Comparison of ENCODE assay signal across 16 cellular contexts in genomic region chr4:168717852-168718251, GRCh38.
A peak's percentile ranks its signal among the peaks of the same experiment; 100 is the strongest.
DNase-seq lines count a peak whose midpoint lies in the region; TF ChIP-seq lines count a peak whose summit lies in the region.
"Had no signal": no experiment of that assay in that cellular context is flagged by ENCODE, and none has a peak within 500 bp of the region (broad histone marks: within the 10 kb centered on the region; RNA-seq: fewer than 3 reads in every experiment).

No MANE protein-coding gene starts in this region.

- intact Hi-C loops in esophagus muscularis mucosa (cut with DNase I) = loop anchor here (5.0 kb wide), 1 partner anchor 94 kb away; no protein-coding TSS in a partner anchor
- intact Hi-C loops in testis (cut with DNase I; ENCODE audit: low total_unique reads) = loop anchor here (10.0 kb wide), 2 partner anchors 97 to 197 kb away; no protein-coding TSS in a partner anchor

- H3K4me1 ChIP-seq in esophagus muscularis mucosa (peaks cover 27 to 58% (median 44%) of the 10 kb centered on the region in 4 donors), stomach smooth muscle (ENCODE audit: control insufficient read depth, insufficient read depth, low read length) (no peaks in the 10 kb centered on the region), testis (peaks cover 6% of the 10 kb centered on the region)

- H3K9me3 ChIP-seq in esophagus muscularis mucosa = no peaks in the 10 kb centered on the region
- H3K9me3 ChIP-seq in stomach smooth muscle (ENCODE audit: control insufficient read depth in 2 of 2, low read length in 2 of 2) = no peaks in the 10 kb centered on the region
- no peaks in the 10 kb centered on the region for H3K9me3 ChIP-seq in testis
- H3K9me3 ChIP-seq: neutrophil had no signal

- 32% methylated on average over 3 of the region's 3 CpGs for WGBS in esophagus muscularis mucosa
- WGBS in testis, 2 donors = 29 to 38% methylated on average over 3 of the region's 3 CpGs

- H3K27ac ChIP-seq in esophagus muscularis mucosa (replicated peaks in 1 of 4) (peak overlapping the region; percentile 80 to 88 (median 88)), stomach smooth muscle (ENCODE audit: low read length) (peak overlapping the region; percentile 46), testis (peak overlapping the region in 1 of 2 donors; percentile 46)
- H3K27ac ChIP-seq: dorsolateral prefrontal cortex, neutrophil, PC-9 had no signal

- DNase-seq in LHCN-M2 (ENCODE audit: low read depth) (peak; percentile 78), esophagus muscularis mucosa (ENCODE audit: extremely low spot score) (no peak), left kidney (ENCODE audit: low read depth, low spot score) (peak; percentile 34), testis (no peak), midbrain (lab: John Stamatoyannopoulos, UW) (no peak), NCI-H1417 treated with DMSO at 0.1 percent for 48 hours (lab: John Stamatoyannopoulos, UW) (no peak)
- DNase-seq in activated effector memory CD4-positive, alpha-beta T cell treated with anti-CD3 and anti-CD28 coated beads, Interleukin-2, amount 50 U/mL, for 16 hours = no peak
- DNase-seq: activated CD4-positive, alpha-beta T cell treated with anti-CD3 and anti-CD28 coated beads for 1 hour; activated T-cell treated with anti-CD3 and anti-CD28 coated beads for 4 hours; DMS153; dorsolateral prefrontal cortex; NCI-H1105; NCI-H524 treated with DMSO at 0.1 percent for 48 hours; PC-9 had no signal

- no peaks in the 10 kb centered on the region for H3K36me3 ChIP-seq in esophagus muscularis mucosa
- H3K36me3 ChIP-seq in stomach smooth muscle (ENCODE audit: control insufficient read depth in 2 of 2, insufficient read depth in 2 of 2, low read length in 2 of 2) = no peaks in the 10 kb centered on the region
- H3K36me3 ChIP-seq in testis (ENCODE audit: low read depth, missing control alignments) = no peaks in the 10 kb centered on the region
- H3K36me3 ChIP-seq: neutrophil had no signal

- TF ChIP-seq CTCF in esophagus muscularis mucosa (IDR thresholded peaks at IDR 0.05) (no peak), testis (IDR thresholded peaks at IDR 0.05) (no peak)

- H3K27me3 ChIP-seq in esophagus muscularis mucosa (no peaks in the 10 kb centered on the region), stomach smooth muscle (ENCODE audit: control insufficient read depth in 1 of 2, insufficient read depth in 2 of 2, low read length in 2 of 2) (no peaks in the 10 kb centered on the region), testis (no peaks in the 10 kb centered on the region)

- TF ChIP-seq EP300 in esophagus muscularis mucosa (IDR thresholded peaks at IDR 0.05) = peak; percentile 75

- H3K4me3 ChIP-seq in esophagus muscularis mucosa (no peak overlapping the region), stomach smooth muscle (ENCODE audit: low read length in 2 of 2) (no peak overlapping the region), testis (no peak overlapping the region)
- H3K4me3 ChIP-seq: dorsolateral prefrontal cortex, PC-9 had no signal

- H3K9ac ChIP-seq in stomach smooth muscle (ENCODE audit: low read length in 2 of 2) = no peak overlapping the region

- TF ChIP-seq POLR2A in esophagus muscularis mucosa (IDR thresholded peaks at IDR 0.05; ENCODE audit: low read depth) = no peak
- no peak for TF ChIP-seq POLR2A in testis (IDR thresholded peaks at IDR 0.05)

Comparison
In these comparisons a context has a peak if more than half of its experiments do, and no peak if none do; other contexts are left out.
1. DNase-seq: peak in LHCN-M2 (single experiment) and left kidney (single experiment); none in esophagus muscularis mucosa (single experiment), testis (single experiment), activated effector memory CD4-positive, alpha-beta T cell treated with anti-CD3 and anti-CD28 coated beads, Interleukin-2, amount 50 U/mL, for 16 hours (single experiment), midbrain (single experiment) and NCI-H1417 treated with DMSO at 0.1 percent for 48 hours (single experiment).